ENCODE assay signal across 7 cellular contexts in genomic region chr9:91192379-91192775, GRCh38.
DNase-seq lines count a peak whose midpoint lies in the region; ATAC-seq, FAIRE-seq and TF ChIP-seq lines count a peak whose summit lies in the region.

No MANE protein-coding gene starts in this region.

- H3K27me3 ChIP-seq in small intestine (ENCODE audit: control insufficient read depth in 2 of 2, insufficient read depth in 2 of 2, low read length in 2 of 2) = no peaks in the 10 kb centered on the region

- peaks cover 26 to 33% (median 28%) of the 10 kb centered on the region in 3 donors for H3K4me1 Mint-ChIP-seq in T-cell

- H3K27ac Mint-ChIP-seq in T-cell = peak overlapping the region; percentile 31 to 65

- POLR2A ChIA-PET in T-cell (lab: Charles Lee) = interaction anchor here in 1 of 2 donors (0.6 kb wide), 1 partner anchor 105 kb away, joined by 3 read pairs; no protein-coding TSS in a partner anchor

- no peaks in the 10 kb centered on the region for H3K36me3 ChIP-seq in small intestine (ENCODE audit: control insufficient read depth in 2 of 2, insufficient read depth in 2 of 2, low read length in 2 of 2)

- H3K4me3 ChIP-seq in fibroblast of villous mesenchyme (ENCODE audit: low read depth, low read length) = no peak overlapping the region
- no peak overlapping the region for H3K4me3 ChIP-seq in small intestine (ENCODE audit: low read depth in 1 of 2, low read length in 2 of 2)

- CTCF ChIA-PET in T-cell (lab: Charles Lee) = interaction anchor here (0.5 to 1.0 kb wide), 4 partner anchors 17 to 61 kb away, joined by 3 read pairs; no protein-coding TSS in a partner anchor

- ATAC-seq in HG02678 (IDR thresholded peaks at IDR 0.05; ENCODE audit: unreplicated experiment) (peak; percentile 17), T-cell (replicated peaks in 1 of 4) (no peak)

- no peak for FAIRE-seq in small intestine (lab: Jason Lieb, UNC)

- H3K9me3 ChIP-seq in small intestine (ENCODE audit: control insufficient read depth, low read depth) = no peaks in the 10 kb centered on the region

- no peak for TF ChIP-seq CTCF in fibroblast of villous mesenchyme (IDR thresholded peaks at IDR 0.05; ENCODE audit: insufficient read depth, low read depth, low read length)

- peak overlapping the region; percentile 46 to 89 (median 61) for H3K4me3 Mint-ChIP-seq in T-cell

- H3K36me3 Mint-ChIP-seq in T-cell = no peaks in the 10 kb centered on the region

- H3K27me3 Mint-ChIP-seq in T-cell = no peaks in the 10 kb centered on the region

- no peak for DNase-seq in T-cell
- DNase-seq in fibroblast of villous mesenchyme (ENCODE audit: low read depth) = peak; percentile 55
- DNase-seq in small intestine = no peak
- DNase-seq in NCI-H226 = no peak
- no peak for DNase-seq in anterior cingulate cortex (lab: John Stamatoyannopoulos, UW)
- no peak for DNase-seq in AML-193 (lab: John Stamatoyannopoulos, UW)

- H3K9me3 Mint-ChIP-seq in T-cell = peaks cover 0 to 7% (median 0%) of the 10 kb centered on the region in 3 donors

- peaks cover 22 to 24% of the 10 kb centered on the region in 2 donors for H3K4me1 ChIP-seq in small intestine (ENCODE audit: control insufficient read depth in 2 of 2, insufficient read depth in 1 of 2, low read depth in 1 of 2, low read length in 1 of 2)

- 43 to 48% (median 44%) methylated on average over 3 of the region's 3 CpGs for WGBS in small intestine, 3 donors

- peak overlapping the region; percentile 95 to 100 for H3K27ac ChIP-seq in small intestine (ENCODE audit: low read depth in 1 of 2, low read length in 1 of 2)
